Comparison of ENCODE assay signal across 10 cellular contexts in genomic region chr2:27021253-27021801, GRCh38. TPM values are rescaled to one million over a fixed set of nuclear protein-coding genes. Genes with fewer than 3 reads are reported as not detected.
DNase-seq lines count a peak whose midpoint lies in the region; ATAC-seq lines count a peak whose summit lies in the region.
"Had no signal": no experiment of that assay in that cellular context is flagged by ENCODE, and none has a peak within 500 bp of the region (broad histone marks: within the 10 kb centered on the region; RNA-seq: fewer than 3 reads in every experiment).

No MANE protein-coding gene starts in this region.

- H3K4me1 Mint-ChIP-seq in T-helper 17 cell = peaks cover under 1% of the 10 kb centered on the region

- ATAC-seq in T-helper 17 cell = no peak

- H3K4me3 Mint-ChIP-seq in T-helper 17 cell = no peak overlapping the region

- H3K36me3 Mint-ChIP-seq in T-helper 17 cell (ENCODE audit: low read depth) = no peaks in the 10 kb centered on the region

- WGBS in mesodermal cell (ENCODE audit: insufficient coverage in 2 of 2), 2 experiments = 79 to 91% methylated on average over 8 of the region's 8 CpGs

- H3K4me1 ChIP-seq in mesodermal cell (ENCODE audit: control insufficient read depth, insufficient read depth, low read length, poor library complexity, severe bottlenecking) = peaks cover 27% of the 10 kb centered on the region

- H3K4me3 ChIP-seq in mesodermal cell (ENCODE audit: extremely low read depth, insufficient read depth, low read length, poor library complexity, severe bottlenecking) = no peak overlapping the region
- H3K4me3 ChIP-seq: vagina had no signal

- H3K36me3 ChIP-seq in mesodermal cell (ENCODE audit: control insufficient read depth, insufficient read depth, low read length) = peaks cover 34% of the 10 kb centered on the region

- DNase-seq in AG08396 (ENCODE audit: low spot score) (peak; percentile 41), T-helper 17 cell (no peak), NOMO-1 treated with DMSO at 0.1 percent for 48 hours (lab: John Stamatoyannopoulos, UW; ENCODE audit: unreplicated experiment) (no peak), SHP77 (lab: John Stamatoyannopoulos, UW) (no peak), epidermal melanocyte (ENCODE audit: insufficient read length, low spot score) (no peak)
- DNase-seq: head of caudate nucleus, midbrain, NCI-H1694 had no signal

- H3K9me3 ChIP-seq in T-helper 17 cell (ENCODE audit: control insufficient read depth, low read length, poor library complexity, severe bottlenecking) (peaks cover 2% of the 10 kb centered on the region), mesodermal cell (ENCODE audit: control insufficient read depth, low read length) (no peaks in the 10 kb centered on the region)
- H3K9me3 ChIP-seq: vagina had no signal

- H3K27me3 Mint-ChIP-seq in T-helper 17 cell = no peaks in the 10 kb centered on the region

- H3K27ac ChIP-seq in mesodermal cell (ENCODE audit: low read depth, low read length, severe bottlenecking) = peak overlapping the region; percentile 74
- H3K27ac ChIP-seq: vagina had no signal

- H3K27ac Mint-ChIP-seq in T-helper 17 cell = peak overlapping the region; percentile 76

RNA-seq across cellular contexts. Expression of gene TMEM214, which starts 11.4 kb away (rescaled TPM):
- 10 to 100 TPM; 42.4 to 47.3 TPM for total RNA-seq in T-helper 17 cell
- polyA plus RNA-seq in mesodermal cell (2013, experiment 1 of 2) = 83.5 TPM
- 72.4 TPM for polyA plus RNA-seq in mesodermal cell (2013, experiment 2 of 2)

RNA-seq across cellular contexts. Expression of gene AGBL5, which starts 30.1 kb away (rescaled TPM):
- total RNA-seq in T-helper 17 cell = 10 to 100 TPM in 1 of 2 donors, 1 to 10 TPM in 1; 8.9 to 10.7 TPM
- polyA plus RNA-seq in mesodermal cell (2013, experiment 1 of 2) = 60.1 TPM
- 55.2 TPM for polyA plus RNA-seq in mesodermal cell (2013, experiment 2 of 2)

RNA-seq across cellular contexts. Expression of gene OST4, which starts 50.1 kb away (rescaled TPM):
- 100 to 1,000 TPM; 284 to 371 TPM for total RNA-seq in T-helper 17 cell
- polyA plus RNA-seq in mesodermal cell (2013, experiment 1 of 2) = 352 TPM
- polyA plus RNA-seq in mesodermal cell (2013, experiment 2 of 2) = 309 TPM

RNA-seq across cellular contexts. Expression of gene MAPRE3, which starts 50.9 kb away (rescaled TPM):
- 1 to 10 TPM; 5.0 to 5.8 TPM for total RNA-seq in T-helper 17 cell
- polyA plus RNA-seq in mesodermal cell (2013, experiment 1 of 2) = 22.7 TPM
- polyA plus RNA-seq in mesodermal cell (2013, experiment 2 of 2) = 21.4 TPM

RNA-seq across cellular contexts. Expression of gene EMILIN1, which starts 57.1 kb away (rescaled TPM):
- 1 to 10 TPM in 1 of 2 donors, under 1 TPM in 1; 0.32 to 1.7 TPM for total RNA-seq in T-helper 17 cell
- polyA plus RNA-seq in mesodermal cell (2013, experiment 1 of 2) = 35.8 TPM
- 26.7 TPM for polyA plus RNA-seq in mesodermal cell (2013, experiment 2 of 2)
